In genomic region chr14:57319636-57320035, GRCh38 we compare ENCODE assay signal across 36 cellular contexts.
"Had no signal": no experiment of that assay in that cellular context is flagged by ENCODE, and none has a peak within 500 bp of the region (broad histone marks: within the 10 kb centered on the region; RNA-seq: fewer than 3 reads in every experiment).

No MANE protein-coding gene starts in this region.

- H3K36me3 ChIP-seq: adrenal gland, breast epithelium, MG63, WERI-Rb-1 had no signal

- H3K27ac ChIP-seq: adrenal gland, body of pancreas, breast epithelium, PC-9, RWPE1, WERI-Rb-1 had no signal

- H3K27ac Mint-ChIP-seq: activated CD8-positive, alpha-beta T cell treated with anti-CD3 and anti-CD28 coated beads, Interleukin-2, amount 10 ng/mL, durations not matched to agents 7 days and 5 days; activated naive CD4-positive, alpha-beta T cell treated with anti-CD3 and anti-CD28 coated beads for 36 hours; activated naive CD4-positive, alpha-beta T cell treated with anti-CD3 and anti-CD28 coated beads, Interleukin-2, amount 50 U/mL, for 72 hours; activated T-helper 1 cell treated with anti-CD3 and anti-CD28 coated beads, Interleukin-12 subunit alpha, Interleukin-12 subunit beta, Interleukin-2, Interleukin-4 antibody, amounts not matched to agents 30 ng/mL and 10 ng/mL and 1 ng/mL, durations not matched to agents 14 hours and 24 hours and 36 hours had no signal

- H3K9me3 Mint-ChIP-seq: activated naive CD4-positive, alpha-beta T cell treated with anti-CD3 and anti-CD28 coated beads for 36 hours; activated naive CD4-positive, alpha-beta T cell treated with anti-CD3 and anti-CD28 coated beads, Interleukin-2, amount 50 U/mL, for 72 hours; activated T-cell treated with anti-CD3 and anti-CD28 coated beads, Interleukin-2, amount 50 U/mL, for 4 hours; activated T-helper 1 cell treated with anti-CD3 and anti-CD28 coated beads, Interleukin-12 subunit alpha, Interleukin-12 subunit beta, Interleukin-2, Interleukin-4 antibody, amounts not matched to agents 30 ng/mL and 10 ng/mL and 1 ng/mL, durations not matched to agents 14 hours and 24 hours and 36 hours had no signal

- DNase-seq: activated CD4-positive, alpha-beta T cell treated with anti-CD3 and anti-CD28 coated beads for 1 hour; activated CD4-positive, alpha-beta T cell treated with anti-CD3 and anti-CD28 coated beads for 48 hours; activated CD4-positive, CD25-positive, alpha-beta regulatory T cell; activated CD8-positive, alpha-beta memory T cell treated with anti-CD3 and anti-CD28 coated beads, Interleukin-2, amount 50 U/mL, for 4 hours; activated CD8-positive, alpha-beta T cell treated with anti-CD3 and anti-CD28 coated beads, Interleukin-2, amount 10 ng/mL, durations not matched to agents 7 days and 5 days; activated gamma-delta T cell treated with Interleukin-2 at 50 U/mL for 16 hours; activated naive CD4-positive, alpha-beta T cell treated with anti-CD3 and anti-CD28 coated beads for 36 hours; activated T-cell treated with anti-CD3 and anti-CD28 coated beads for 4 hours; activated T-cell treated with anti-CD3 and anti-CD28 coated beads, Interleukin-2, amount 50 U/mL, for 4 hours; adrenal gland; body of pancreas; Kasumi-1; MG63; NCI-H1048; NCI-H1105 treated with DMSO at 0.1 percent for 48 hours; NCI-H1436; NCI-H1694; NCI-H1930; NCI-H2081 treated with DMSO at 0.1 percent for 48 hours; NCI-H2171; NCI-H510A; NCI-H526; NCI-H748 treated with DMSO at 0.1 percent for 48 hours; NK-92 treated with Interleukin-12 subunit alpha and Interleukin-12 subunit beta, amount 100 ng/mL, for 24 hours; PC-9; SW 1271; T-helper 1 cell; T-helper 2 cell; T-helper 9 cell; WERI-Rb-1 had no signal

- H3K9me3 ChIP-seq: adrenal gland, body of pancreas, breast epithelium, MG63 had no signal

- H3K27me3 ChIP-seq: adrenal gland, body of pancreas had no signal

- H3K4me3 ChIP-seq: adrenal gland, body of pancreas, breast epithelium, MG63, PC-9 had no signal

- H3K4me3 Mint-ChIP-seq: activated CD8-positive, alpha-beta T cell treated with anti-CD3 and anti-CD28 coated beads, Interleukin-2, amount 10 ng/mL, durations not matched to agents 7 days and 5 days; activated naive CD4-positive, alpha-beta T cell treated with anti-CD3 and anti-CD28 coated beads for 36 hours; activated T-cell treated with anti-CD3 and anti-CD28 coated beads, Interleukin-2, amount 50 U/mL, for 4 hours; activated T-helper 1 cell treated with anti-CD3 and anti-CD28 coated beads, Interleukin-12 subunit alpha, Interleukin-12 subunit beta, Interleukin-2, Interleukin-4 antibody, amounts not matched to agents 30 ng/mL and 10 ng/mL and 1 ng/mL, durations not matched to agents 14 hours and 24 hours and 36 hours had no signal

- FAIRE-seq: astrocyte, RCC 7860 had no signal

- H3K4me1 ChIP-seq: adrenal gland, body of pancreas, breast epithelium had no signal
